22 cellular contexts compared by ENCODE assay signal in genomic region chr11:1824221-1825038, GRCh38. TPM values are rescaled to one million over a fixed set of nuclear protein-coding genes. Genes with fewer than 3 reads are reported as not detected.
DNase-seq lines count a peak whose midpoint lies in the region; ATAC-seq, FAIRE-seq and TF ChIP-seq lines count a peak whose summit lies in the region.
"Had no signal": no experiment of that assay in that cellular context is flagged by ENCODE, and none has a peak within 500 bp of the region (broad histone marks: within the 10 kb centered on the region; RNA-seq: fewer than 3 reads in every experiment).

No MANE protein-coding gene starts in this region.

- H3K4me3 Mint-ChIP-seq in neural progenitor cell: no peak overlapping the region
- H3K4me3 Mint-ChIP-seq: CD4-positive, CD25-positive, alpha-beta regulatory T cell had no signal

- H3K4me3 ChIP-seq in HepG2 (replicated peaks in 1 of 3; ENCODE audit: insufficient read depth in 1 of 3, low read depth in 2 of 3, low read length in 3 of 3): no peak overlapping the region
- no peak overlapping the region for H3K4me3 ChIP-seq in right lobe of liver
- H3K4me3 ChIP-seq in bronchial epithelial cell (ENCODE audit: low read depth, low read length): no peak overlapping the region
- no peak overlapping the region for H3K4me3 ChIP-seq in neural progenitor cell
- no peak overlapping the region for H3K4me3 ChIP-seq in tibial nerve
- H3K4me3 ChIP-seq: GM23248, SJSA1 had no signal

- DNase-seq in HepG2 (ENCODE audit: low spot score) (no peak), right lobe of liver (no peak), bronchial epithelial cell (ENCODE audit: low read depth) (no peak), neural progenitor cell (ENCODE audit: low spot score) (no peak), tibial nerve (ENCODE audit: low spot score in 2 of 2) (no peak), putamen (ENCODE audit: low spot score) (no peak), NOMO-1 treated with dmso at 0.1 percent for 144 hours (lab: John Stamatoyannopoulos, UW; ENCODE audit: unreplicated experiment) (no peak)
- DNase-seq: BE2C; CD4-positive, CD25-positive, alpha-beta regulatory T cell; COR-L47; DMS153; GDM1; GM23248; NCI-H1417; NCI-H187 treated with DMSO at 0.1 percent for 48 hours; NCI-H524 treated with DMSO at 0.1 percent for 48 hours had no signal

- no peak overlapping the region for H3K9ac ChIP-seq in HepG2 (ENCODE audit: insufficient read depth, low read depth, low read length)
- no peak overlapping the region for H3K9ac ChIP-seq in neural progenitor cell
- H3K9ac ChIP-seq: GM23248, KMS-11 had no signal

- in situ Hi-C loops in HepG2 (cut with HindIII; ENCODE audit: extremely low pct_ligation_motif_present, low pct_unique_long_range_greater_than_20kb): no loop called here

- H3K27me3 ChIP-seq in HepG2 (ENCODE audit: control insufficient read depth in 1 of 2, insufficient read depth in 2 of 2, low read length in 2 of 2) (peaks cover 2 to 9% of the 10 kb centered on the region in 2 experiments; a peak in 3 of 5 replicates), right lobe of liver (no peaks in the 10 kb centered on the region), bronchial epithelial cell (ENCODE audit: control insufficient read depth, insufficient read depth, low read length) (no peaks in the 10 kb centered on the region), neural progenitor cell (no peaks in the 10 kb centered on the region), tibial nerve (no peaks in the 10 kb centered on the region)
- H3K27me3 ChIP-seq: BE2C, SJSA1 had no signal

- CTCF ChIA-PET in HepG2 (lab: Yijun Ruan, JAX; ENCODE audit: low intra/inter-chr PET ratio, low total read pairs): interaction anchor here (0.9 to 4.0 kb wide), 6 partner anchors 118 to 332 kb away, joined by 3 to 56 read pairs (median 10); no protein-coding TSS in a partner anchor

- H3K36me3 Mint-ChIP-seq in neural progenitor cell: no peaks in the 10 kb centered on the region
- H3K36me3 Mint-ChIP-seq: CD4-positive, CD25-positive, alpha-beta regulatory T cell had no signal

- no peaks in the 10 kb centered on the region for H3F3A ChIP-seq in neural progenitor cell (ENCODE audit: low read depth)

- H3K4me2 ChIP-seq in HepG2 (ENCODE audit: low read depth, low read length) (no peak overlapping the region), neural progenitor cell (no peak overlapping the region)
- H3K4me2 ChIP-seq: KMS-11 had no signal

- POLR2A ChIA-PET in HepG2 (lab: Yijun Ruan, JAX): interaction anchor here (0.9 to 1.7 kb wide), 6 partner anchors 9 to 325 kb away, joined by 3 to 9 read pairs (median 6); no protein-coding TSS in a partner anchor

- H3K27ac Mint-ChIP-seq in neural progenitor cell: peak overlapping the region; percentile 94
- H3K27ac Mint-ChIP-seq: CD4-positive, CD25-positive, alpha-beta regulatory T cell had no signal

- FAIRE-seq in HepG2 (lab: Jason Lieb, UNC): no peak
- peak; percentile 94 for FAIRE-seq in bronchial epithelial cell (lab: Jason Lieb, UNC)

- H3K79me2 ChIP-seq in HepG2 (ENCODE audit: insufficient read depth, low read length) (no peaks in the 10 kb centered on the region), neural progenitor cell (ENCODE audit: low read depth) (no peaks in the 10 kb centered on the region)

- H3K27ac ChIP-seq in HepG2 (ENCODE audit: extremely low read length, insufficient read depth, low read length) (no peak overlapping the region), right lobe of liver (no peak overlapping the region), neural progenitor cell (no peak overlapping the region), tibial nerve (peak overlapping the region in 3 of 4 donors; percentile 50 to 91 (median 90))
- H3K27ac ChIP-seq: GM23248, KMS-11, SJSA1 had no signal

- 69% methylated on average over 20 of the region's 23 CpGs for WGBS in HepG2 (ENCODE audit: low lambda C conversion rate)
- WGBS in right lobe of liver (ENCODE audit: insufficient coverage, low coverage, low lambda C conversion rate, missing lambda C conversion rate): 60% methylated on average over 1 of the region's 23 CpGs
- 92 to 93% methylated on average over 18 of the region's 23 CpGs for WGBS in tibial nerve, 2 donors

- TF ChIP-seq CTCF in HepG2 (CRISPR knock-in tag; IDR thresholded peaks at IDR 0.05): no peak
- TF ChIP-seq CTCF in right lobe of liver (IDR thresholded peaks at IDR 0.05): no peak
- TF ChIP-seq CTCF in bronchial epithelial cell (IDR thresholded peaks at IDR 0.05; ENCODE audit: insufficient read depth, low read length, severe bottlenecking): no peak
- no peak for TF ChIP-seq CTCF in neural progenitor cell (IDR thresholded peaks at IDR 0.05)
- no peak for TF ChIP-seq CTCF in tibial nerve (IDR thresholded peaks at IDR 0.05)

- no TSS peak for BruUV-seq in HepG2 (replicated peaks; lab: Mats Ljungman, UMichigan)

- intact Hi-C loops in HepG2 (cut with micrococcal nuclease; ENCODE audit: unreplicated experiment): no loop called here
- intact Hi-C loops in right lobe of liver (cut with DNase I): loop anchor here in 1 of 2 donors (5.0 kb wide), 1 partner anchor 127 kb away; the partner anchor contains the start of gene KRTAP5-6

- H3K4me1 Mint-ChIP-seq in neural progenitor cell: peaks cover 2% of the 10 kb centered on the region
- H3K4me1 Mint-ChIP-seq: CD4-positive, CD25-positive, alpha-beta regulatory T cell had no signal

- H3K36me3 ChIP-seq in HepG2 (replicated peaks in 1 of 2; ENCODE audit: control insufficient read depth in 1 of 2, insufficient read depth in 2 of 2, low read length in 2 of 2): no peaks in the 10 kb centered on the region
- H3K36me3 ChIP-seq in right lobe of liver: no peaks in the 10 kb centered on the region
- no peaks in the 10 kb centered on the region for H3K36me3 ChIP-seq in bronchial epithelial cell (ENCODE audit: control insufficient read depth, insufficient read depth, low read length)
- H3K36me3 ChIP-seq in neural progenitor cell: no peaks in the 10 kb centered on the region
- H3K36me3 ChIP-seq in tibial nerve: no peaks in the 10 kb centered on the region
- H3K36me3 ChIP-seq: BE2C, SJSA1 had no signal

- H2AFZ ChIP-seq in HepG2 (ENCODE audit: low read length): no peak overlapping the region
- H2AFZ ChIP-seq in neural progenitor cell (replicated peaks): peak overlapping the region; percentile 19
- H2AFZ ChIP-seq: GM23248 had no signal

- peaks cover 10% of the 10 kb centered on the region for H3K27me3 Mint-ChIP-seq in neural progenitor cell (ENCODE audit: insufficient read depth, low read depth)

- TF ChIP-seq POLR2A in HepG2 (IDR thresholded peaks at IDR 0.05; ENCODE audit: insufficient read depth in 1 of 2, low read depth in 2 of 2, low read length in 2 of 2) (no peak), right lobe of liver (IDR thresholded peaks at IDR 0.05) (no peak), tibial nerve (IDR thresholded peaks at IDR 0.05) (no peak)

- H3K9me3 Mint-ChIP-seq in neural progenitor cell: no peaks in the 10 kb centered on the region

- no peak for TF ChIP-seq EP300 in HepG2 (IDR thresholded peaks at IDR 0.05; ENCODE audit: low read depth in 2 of 2, low read length in 2 of 2)
- TF ChIP-seq EP300 in HepG2 (CRISPR knock-in tag; IDR thresholded peaks at IDR 0.05; ENCODE audit: borderline replicate concordance): no peak
- TF ChIP-seq EP300 in tibial nerve (IDR thresholded peaks at IDR 0.05): no peak

- H3K4me1 ChIP-seq in HepG2 (ENCODE audit: insufficient read depth, low read length): peaks cover 50% of the 10 kb centered on the region
- peaks cover 0 to 10% (median 2%) of the 10 kb centered on the region in 4 donors for H3K4me1 ChIP-seq in right lobe of liver
- H3K4me1 ChIP-seq in neural progenitor cell: peaks cover 3% of the 10 kb centered on the region
- peaks cover 0 to 68% (median 34%) of the 10 kb centered on the region in 4 donors for H3K4me1 ChIP-seq in tibial nerve

- no peak; the same call in 2 of the 3 replicates for ATAC-seq in HepG2
- ATAC-seq in right lobe of liver: no peak
- ATAC-seq in esophagus mucosa: no peak

- no peaks in the 10 kb centered on the region for H4K20me1 ChIP-seq in HepG2 (ENCODE audit: insufficient read depth, low read length)
- no peaks in the 10 kb centered on the region for H4K20me1 ChIP-seq in neural progenitor cell (ENCODE audit: low read depth)

- no peak for TF ChIP-seq RAD21 in HepG2 (CRISPR knock-in tag; IDR thresholded peaks at IDR 0.05)

- H3K9me3 ChIP-seq in HepG2 (ENCODE audit: low read length) (no peaks in the 10 kb centered on the region), right lobe of liver (no peaks in the 10 kb centered on the region), neural progenitor cell (ENCODE audit: low read depth) (no peaks in the 10 kb centered on the region), tibial nerve (no peaks in the 10 kb centered on the region)
- H3K9me3 ChIP-seq: BE2C, SJSA1 had no signal

RNA-seq across cellular contexts. Expression of gene SYT8, which starts 10.4 kb away (rescaled TPM):
- total RNA-seq in HepG2 (2016; rRNA removed; fragmentation: Illumina TruSeq; extraction: Trizol): 0.60 TPM in 1 of 2 replicates, not detected in the other
- not detected in 2 replicates for total RNA-seq in HepG2 (2016; cell fraction: cytosol; rRNA removed; fragmentation: Illumina TruSeq; extraction: Trizol; ENCODE audit: low read depth)
- 0.19 TPM in 1 of 2 replicates, not detected in the other for total RNA-seq in HepG2 (2016; cell fraction: insoluble cytoplasmic fraction; rRNA removed; fragmentation: Illumina TruSeq; extraction: Trizol)
- total RNA-seq in HepG2 (2016; cell fraction: membrane; rRNA removed; fragmentation: Illumina TruSeq; extraction: Trizol): 0.12 and 0.24 TPM in 2 replicates
- total RNA-seq in HepG2 (2016; cell fraction: nucleus; rRNA removed; fragmentation: Illumina TruSeq; extraction: Trizol): 0.38 and 1.4 TPM in 2 replicates
- polyA plus RNA-seq in HepG2 (2011; rRNA removed): 2.1 and 2.3 TPM in 2 replicates
- polyA plus RNA-seq in HepG2 (2011; cell fraction: cytosol; rRNA removed): 0.23 and 0.67 TPM in 2 replicates
- 64.9 and 87.5 TPM in 2 replicates for polyA plus RNA-seq in HepG2 (2011; cell fraction: nucleus; rRNA removed)
- 0.56 and 1.3 TPM in 2 replicates for polyA plus RNA-seq in HepG2 (2012)
- polyA plus RNA-seq in HepG2 (2016; cell fraction: cytosol; fragmentation: Illumina TruSeq; extraction: Trizol; ENCODE audit: low read depth): not detected in 2 replicates
- not detected in 2 replicates for polyA plus RNA-seq in HepG2 (2016; cell fraction: insoluble cytoplasmic fraction; fragmentation: Illumina TruSeq; extraction: Trizol; ENCODE audit: low read depth)
- not detected in 2 replicates for polyA plus RNA-seq in HepG2 (2016; cell fraction: membrane; fragmentation: Illumina TruSeq; extraction: Trizol; ENCODE audit: low read depth)
- 1.7 and 2.2 TPM in 2 replicates for polyA plus RNA-seq in HepG2 (2016; cell fraction: nucleus; fragmentation: Illumina TruSeq; extraction: Trizol; ENCODE audit: insufficient read depth, low read depth)
- 0.28 TPM in 1 of 2 replicates, not detected in the other for polyA minus RNA-seq in HepG2 (2011; rRNA and poly(A)+ RNA removed; ENCODE audit: low replicate concordance)
- 0.62 TPM in 1 of 2 replicates, not detected in the other for polyA minus RNA-seq in HepG2 (2011; cell fraction: cytosol; rRNA and poly(A)+ RNA removed)
- 2.9 and 3.7 TPM in 2 replicates for polyA minus RNA-seq in HepG2 (2011; cell fraction: nucleus; rRNA and poly(A)+ RNA removed)
- under 1 TPM in 1 of 6 experiments, not detected in 5; 0.68 TPM for total RNA-seq in right lobe of liver
- total RNA-seq in bronchial epithelial cell: 0.53 and 1.5 TPM in 2 replicates
- total RNA-seq in neural progenitor cell (ENCODE audit: low replicate concordance): not detected in 2 replicates
- total RNA-seq in tibial nerve: 1 to 10 TPM in 2 of 4 donors, under 1 TPM in 1, not detected in 1; 0.39 to 4.2 (median 1.0) TPM
- total RNA-seq in esophagus mucosa: 22.4 TPM
- total RNA-seq: A172; CD4-positive, CD25-positive, alpha-beta regulatory T cell; Daoy; GM23248; M059J; SJSA1 had no signal
- polyA plus RNA-seq: CD4-positive, CD25-positive, alpha-beta regulatory T cell; GM23248 had no signal

RNA-seq across cellular contexts. Expression of gene TNNI2, which starts 14.4 kb away (rescaled TPM):
- total RNA-seq in HepG2 (2016; rRNA removed; fragmentation: Illumina TruSeq; extraction: Trizol) (7.2 and 8.5 TPM in 2 replicates), right lobe of liver (1 to 10 TPM in 2 of 6 experiments, under 1 TPM in 1, not detected in 3; 0.31 to 1.9 (median 1.1) TPM), bronchial epithelial cell (0.26 TPM in 1 of 2 replicates, not detected in the other), neural progenitor cell (ENCODE audit: low replicate concordance) (1.2 and 2.6 TPM in 2 replicates), tibial nerve (not detected), esophagus mucosa (4.4 TPM)
- total RNA-seq in HepG2 (2016; cell fraction: cytosol; rRNA removed; fragmentation: Illumina TruSeq; extraction: Trizol; ENCODE audit: low read depth): 4.6 and 5.0 TPM in 2 replicates
- total RNA-seq in HepG2 (2016; cell fraction: insoluble cytoplasmic fraction; rRNA removed; fragmentation: Illumina TruSeq; extraction: Trizol): 6.9 and 7.7 TPM in 2 replicates
- 5.9 and 6.3 TPM in 2 replicates for total RNA-seq in HepG2 (2016; cell fraction: membrane; rRNA removed; fragmentation: Illumina TruSeq; extraction: Trizol)
- total RNA-seq in HepG2 (2016; cell fraction: nucleus; rRNA removed; fragmentation: Illumina TruSeq; extraction: Trizol): 2.2 and 3.4 TPM in 2 replicates
- 12.0 and 21.2 TPM in 2 replicates for polyA plus RNA-seq in HepG2 (2011; rRNA removed)
- polyA plus RNA-seq in HepG2 (2011; cell fraction: cytosol; rRNA removed): 19.5 and 30.5 TPM in 2 replicates
- 47.5 and 50.6 TPM in 2 replicates for polyA plus RNA-seq in HepG2 (2011; cell fraction: nucleus; rRNA removed)
- 52.9 and 67.0 TPM in 2 replicates for polyA plus RNA-seq in HepG2 (2012)
- polyA plus RNA-seq in HepG2 (2016; cell fraction: cytosol; fragmentation: Illumina TruSeq; extraction: Trizol; ENCODE audit: low read depth): 7.5 and 8.0 TPM in 2 replicates
- 6.6 and 8.3 TPM in 2 replicates for polyA plus RNA-seq in HepG2 (2016; cell fraction: insoluble cytoplasmic fraction; fragmentation: Illumina TruSeq; extraction: Trizol; ENCODE audit: low read depth)
- 4.0 and 6.2 TPM in 2 replicates for polyA plus RNA-seq in HepG2 (2016; cell fraction: membrane; fragmentation: Illumina TruSeq; extraction: Trizol; ENCODE audit: low read depth)
- 5.3 and 9.8 TPM in 2 replicates for polyA plus RNA-seq in HepG2 (2016; cell fraction: nucleus; fragmentation: Illumina TruSeq; extraction: Trizol; ENCODE audit: insufficient read depth, low read depth)
- 2.8 TPM in 1 of 2 replicates, not detected in the other for polyA minus RNA-seq in HepG2 (2011; rRNA and poly(A)+ RNA removed; ENCODE audit: low replicate concordance)
- 3.9 and 4.6 TPM in 2 replicates for polyA minus RNA-seq in HepG2 (2011; cell fraction: cytosol; rRNA and poly(A)+ RNA removed)
- 2.6 and 3.2 TPM in 2 replicates for polyA minus RNA-seq in HepG2 (2011; cell fraction: nucleus; rRNA and poly(A)+ RNA removed)
- total RNA-seq: A172; CD4-positive, CD25-positive, alpha-beta regulatory T cell; Daoy; GM23248; M059J; SJSA1 had no signal
- polyA plus RNA-seq: CD4-positive, CD25-positive, alpha-beta regulatory T cell; GM23248 had no signal

RNA-seq across cellular contexts. Expression of gene LSP1, which starts 28.5 kb away (rescaled TPM):
- total RNA-seq in HepG2 (2016; rRNA removed; fragmentation: Illumina TruSeq; extraction: Trizol): 0.29 and 1.00 TPM in 2 replicates
- 0.35 and 2.3 TPM in 2 replicates for total RNA-seq in HepG2 (2016; cell fraction: cytosol; rRNA removed; fragmentation: Illumina TruSeq; extraction: Trizol; ENCODE audit: low read depth)
- 0.65 and 1.00 TPM in 2 replicates for total RNA-seq in HepG2 (2016; cell fraction: insoluble cytoplasmic fraction; rRNA removed; fragmentation: Illumina TruSeq; extraction: Trizol)
- 1.00 and 1.5 TPM in 2 replicates for total RNA-seq in HepG2 (2016; cell fraction: membrane; rRNA removed; fragmentation: Illumina TruSeq; extraction: Trizol)
- total RNA-seq in HepG2 (2016; cell fraction: nucleus; rRNA removed; fragmentation: Illumina TruSeq; extraction: Trizol): not detected in 2 replicates
- polyA plus RNA-seq in HepG2 (2011; rRNA removed): 0.59 and 1.5 TPM in 2 replicates
- polyA plus RNA-seq in HepG2 (2011; cell fraction: cytosol; rRNA removed): 0.87 and 0.93 TPM in 2 replicates
- 1.4 and 10.9 TPM in 2 replicates for polyA plus RNA-seq in HepG2 (2011; cell fraction: nucleus; rRNA removed)
- polyA plus RNA-seq in HepG2 (2012): 0.93 and 1.1 TPM in 2 replicates
- 0.59 and 1.5 TPM in 2 replicates for polyA plus RNA-seq in HepG2 (2016; cell fraction: cytosol; fragmentation: Illumina TruSeq; extraction: Trizol; ENCODE audit: low read depth)
- polyA plus RNA-seq in HepG2 (2016; cell fraction: insoluble cytoplasmic fraction; fragmentation: Illumina TruSeq; extraction: Trizol; ENCODE audit: low read depth): 0.38 and 0.45 TPM in 2 replicates
- 0.73 and 1.2 TPM in 2 replicates for polyA plus RNA-seq in HepG2 (2016; cell fraction: membrane; fragmentation: Illumina TruSeq; extraction: Trizol; ENCODE audit: low read depth)
- polyA plus RNA-seq in HepG2 (2016; cell fraction: nucleus; fragmentation: Illumina TruSeq; extraction: Trizol; ENCODE audit: insufficient read depth, low read depth): 0.79 and 0.90 TPM in 2 replicates
- polyA minus RNA-seq in HepG2 (2011; rRNA and poly(A)+ RNA removed; ENCODE audit: low replicate concordance): 0.28 and 0.60 TPM in 2 replicates
- 0.59 and 0.70 TPM in 2 replicates for polyA minus RNA-seq in HepG2 (2011; cell fraction: cytosol; rRNA and poly(A)+ RNA removed)
- not detected in 2 replicates for polyA minus RNA-seq in HepG2 (2011; cell fraction: nucleus; rRNA and poly(A)+ RNA removed)
- total RNA-seq in right lobe of liver: 10 to 100 TPM in 3 of 6 experiments, 1 to 10 TPM in 3; 2.3 to 20.6 (median 8.8) TPM
- 0.26 TPM in 2 replicates for total RNA-seq in bronchial epithelial cell
- not detected in 2 replicates for total RNA-seq in neural progenitor cell (ENCODE audit: low replicate concordance)
- total RNA-seq in tibial nerve: 10 to 100 TPM; 36.9 to 69.0 (median 50.2) TPM
- 18.8 TPM for total RNA-seq in esophagus mucosa
- total RNA-seq: GM23248 had no signal

Comparison
In these comparisons a context has a peak if more than half of its experiments do, and no peak if none do; other contexts are left out.
1. H3K27ac ChIP-seq: peak in tibial nerve (3 of 4); none in HepG2 (single experiment), right lobe of liver (0 of 3) and neural progenitor cell (single experiment).